In the genomic region with DNA sequence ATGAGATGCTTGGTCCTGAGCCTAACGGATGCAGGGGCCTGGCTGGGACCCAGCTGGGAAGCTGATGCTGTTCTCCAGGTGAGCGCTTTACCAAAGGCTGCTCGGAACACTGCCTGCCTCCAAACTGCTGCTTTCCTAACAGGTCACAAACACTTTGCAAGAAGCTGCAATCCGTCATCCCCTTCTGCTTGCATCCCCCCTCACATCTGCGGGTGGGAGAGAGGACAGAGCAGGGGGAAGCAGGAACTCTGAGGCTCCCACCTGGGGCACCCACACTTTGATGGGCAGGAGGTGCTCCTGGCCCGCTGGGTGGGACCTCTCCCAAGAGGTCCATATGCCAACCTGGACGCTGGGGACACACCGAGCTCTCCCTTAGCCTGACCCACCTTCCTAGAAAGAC, we compare ENCODE assay signal across 16 cellular contexts. TPM values are rescaled to one million over a fixed set of nuclear protein-coding genes. Genes with fewer than 3 reads are reported as not detected.
DNase-seq lines count a peak whose midpoint lies in the region; TF ChIP-seq lines count a peak whose summit lies in the region.
"Had no signal": no experiment of that assay in that cellular context is flagged by ENCODE, and none has a peak within 500 bp of the region (broad histone marks: within the 10 kb centered on the region; RNA-seq: fewer than 3 reads in every experiment).

No MANE protein-coding gene starts in this region.

- no peaks in the 10 kb centered on the region for H3K36me3 ChIP-seq in spleen
- H3K36me3 ChIP-seq in vagina = no peaks in the 10 kb centered on the region
- H3K36me3 ChIP-seq: BE2C had no signal

- H3K27me3 Mint-ChIP-seq in endothelial cell (ENCODE audit: unreplicated experiment) = peaks cover 7% of the 10 kb centered on the region

- TF ChIP-seq CTCF in endothelial cell (IDR thresholded peaks at IDR 0.05; ENCODE audit: unreplicated experiment) (no peak), spleen (IDR thresholded peaks at IDR 0.05 in 8 of 11, conservative IDR thresholded peaks at IDR 0.05 in 3 of 11) (no peak), vagina (IDR thresholded peaks at IDR 0.05) (no peak)

- intact Hi-C loops in spleen (cut with DNase I; ENCODE audit: low total_unique reads) (no loop called here), vagina (cut with DNase I) (no loop called here)

- no peak overlapping the region for H3K4me3 ChIP-seq in spleen
- no peak overlapping the region for H3K4me3 ChIP-seq in vagina
- H3K4me3 ChIP-seq: A549, GM23338 had no signal

- H3K9me3 Mint-ChIP-seq in endothelial cell (ENCODE audit: unreplicated experiment) = peaks cover 14% of the 10 kb centered on the region

- H3K27ac Mint-ChIP-seq in endothelial cell (ENCODE audit: unreplicated experiment) = peak overlapping the region; percentile 42
- H3K27ac Mint-ChIP-seq: CD8-positive, alpha-beta T cell; GM23338 had no signal

- H3K36me3 Mint-ChIP-seq in endothelial cell (ENCODE audit: low read depth, unreplicated experiment) = peaks cover 27% of the 10 kb centered on the region

- peaks cover 2 to 21% (median 18%) of the 10 kb centered on the region in 8 donors for H3K9me3 ChIP-seq in spleen
- no peaks in the 10 kb centered on the region for H3K9me3 ChIP-seq in vagina
- H3K9me3 ChIP-seq: BE2C had no signal

- H3K27ac ChIP-seq in spleen (no peak overlapping the region), vagina (no peak overlapping the region)
- H3K27ac ChIP-seq: A549, C4-2B had no signal

- TF ChIP-seq POLR2A in spleen (IDR thresholded peaks at IDR 0.05) (no peak), vagina (IDR thresholded peaks at IDR 0.05) (no peak)

- H3K4me1 Mint-ChIP-seq in endothelial cell (ENCODE audit: unreplicated experiment) = peaks cover 7% of the 10 kb centered on the region

- H3K4me1 ChIP-seq in spleen = peaks cover 0 to 37% (median 19%) of the 10 kb centered on the region in 6 donors
- peaks cover 7% of the 10 kb centered on the region for H3K4me1 ChIP-seq in vagina
- H3K4me1 ChIP-seq: BE2C had no signal

- WGBS in spleen, 5 donors = 81 to 90% (median 87%) methylated on average over 8 of the region's 8 CpGs

- no peak overlapping the region for H3K4me3 Mint-ChIP-seq in endothelial cell (ENCODE audit: unreplicated experiment)
- H3K4me3 Mint-ChIP-seq: CD8-positive, alpha-beta T cell; GM23338 had no signal

- DNase-seq in endothelial cell (ENCODE audit: low spot score) (no peak), mesenteric fat pad (ENCODE audit: low spot score) (peak; percentile 62), spleen (peak; percentile 67), vagina (ENCODE audit: extremely low spot score in 2 of 2) (peak; percentile 34 to 82), NCI-H1436 (lab: John Stamatoyannopoulos, UW) (no peak), glomerular visceral epithelial cell (ENCODE audit: extremely low spot score) (no peak)
- DNase-seq in stimulated activated naive CD4-positive, alpha-beta T cell (lab: John Stamatoyannopoulos, UW) = no peak
- DNase-seq: BE2C; CD8-positive, alpha-beta T cell; COR-L47; DMS153; DMS79 treated with DMSO at 0.1 percent for 48 hours; EL had no signal

- H3K27me3 ChIP-seq in spleen (replicated peaks in 1 of 7) (peaks cover 0 to 6% (median 0%) of the 10 kb centered on the region in 7 donors), vagina (no peaks in the 10 kb centered on the region)
- H3K27me3 ChIP-seq: BE2C had no signal

RNA-seq across cellular contexts. Expression of a gene that starts 24.9 kb away (rescaled TPM):
- total RNA-seq in endothelial cell (ENCODE audit: unreplicated experiment) (71.5 TPM), mesenteric fat pad (124 TPM), spleen (100 to 1,000 TPM; 193 to 322 (median 219) TPM), vagina (88.1 TPM)
- 10 to 100 TPM; 80.8 to 95.3 (median 84.4) TPM for polyA plus RNA-seq in spleen

Comparison
In these comparisons a context has a peak if more than half of its experiments do, and no peak if none do; other contexts are left out.
1. DNase-seq: peak in mesenteric fat pad (single experiment), spleen (single experiment) and vagina (2 of 2); none in endothelial cell (single experiment), stimulated activated naive CD4-positive, alpha-beta T cell (0 of 6), NCI-H1436 (single experiment) and glomerular visceral epithelial cell (single experiment).